In genomic region chr9:35415769-35416427, GRCh38 we compare ENCODE assay signal across 16 cellular contexts.
DNase-seq lines count a peak whose midpoint lies in the region; ATAC-seq and TF ChIP-seq lines count a peak whose summit lies in the region.
"Had no signal": no experiment of that assay in that cellular context is flagged by ENCODE, and none has a peak within 500 bp of the region (broad histone marks: within the 10 kb centered on the region; RNA-seq: fewer than 3 reads in every experiment).

No MANE protein-coding gene starts in this region.

- H3K27me3 ChIP-seq in A673 (replicated peaks; ENCODE audit: insufficient read depth, low read depth, low read length, poor library complexity) = no peaks in the 10 kb centered on the region
- no peaks in the 10 kb centered on the region for H3K27me3 ChIP-seq in Panc1 (ENCODE audit: control insufficient read depth, insufficient read depth, low read length)
- H3K27me3 ChIP-seq: cardiac muscle cell had no signal

- H3K4me3 ChIP-seq in A673 (ENCODE audit: low read depth, low read length, poor library complexity, severe bottlenecking) = no peak overlapping the region
- no peak overlapping the region for H3K4me3 ChIP-seq in Panc1 (ENCODE audit: low read depth in 2 of 2, low read length in 2 of 2)
- H3K4me3 ChIP-seq: cardiac muscle cell had no signal

- intact Hi-C loops in A673 (cut with micrococcal nuclease; ENCODE audit: unreplicated experiment) (no loop called here), Panc1 (cut with micrococcal nuclease; ENCODE audit: unreplicated experiment) (no loop called here)

- in situ Hi-C loops in Panc1 (cut with HindIII; ENCODE audit: low pct_unique_long_range_greater_than_20kb, low sequenced_read_pairs) = no loop called here

- CTCF ChIA-PET in A673 (lab: Charles Lee) = no interaction called here
- CTCF ChIA-PET in Panc1 (lab: Charles Lee) = no interaction called here

- BruUV-seq in A673 (replicated peaks; lab: Mats Ljungman, UMichigan) (no TSS peak), Panc1 (replicated peaks; lab: Mats Ljungman, UMichigan) (no TSS peak)

- ATAC-seq in Panc1 (peak; percentile 76; the same call in 1 of the 2 replicates), esophagus mucosa (peak; percentile 43), HG02938 (IDR thresholded peaks at IDR 0.05; ENCODE audit: unreplicated experiment) (no peak)
- ATAC-seq: stimulated activated memory B cell treated with anti-CD40 and anti-IgM and Interleukin-4, amounts not matched to agents 10 μg/mL and 1 μg/mL and 100 μg/mL, for 72 hours had no signal

- H3K36me3 ChIP-seq in A673 (ENCODE audit: insufficient read depth, low read length, poor library complexity, severe bottlenecking) = no peaks in the 10 kb centered on the region
- no peaks in the 10 kb centered on the region for H3K36me3 ChIP-seq in Panc1 (ENCODE audit: control insufficient read depth, insufficient read depth, low read length)
- H3K36me3 ChIP-seq: cardiac muscle cell, neutrophil had no signal

- H3K27ac ChIP-seq in A673 (ENCODE audit: low read depth, low read length, poor library complexity, severe bottlenecking) (no peak overlapping the region), Panc1 (ENCODE audit: low read length) (no peak overlapping the region)
- H3K27ac ChIP-seq: cardiac muscle cell, KMS-11, neutrophil had no signal

- 0 out of 2 replicates have a peak, but pooled peaks have one; percentile 14 for TF ChIP-seq CTCF in A673 (conservative IDR thresholded peaks at IDR 0.05; ENCODE audit: low read depth, low read length)
- TF ChIP-seq CTCF in GM12872 (IDR thresholded peaks at IDR 0.05; ENCODE audit: insufficient read depth, low read depth, low read length) = peak; percentile 27; the same call in 1 of the 3 replicates
- TF ChIP-seq CTCF in Panc1 (IDR thresholded peaks at IDR 0.05) = peak; percentile 29

- no peaks in the 10 kb centered on the region for H3K9me3 ChIP-seq in A673 (ENCODE audit: low read depth, low read length, poor library complexity, severe bottlenecking)
- H3K9me3 ChIP-seq in Panc1 (ENCODE audit: control insufficient read depth, insufficient read depth, low read depth, low read length) = no peaks in the 10 kb centered on the region
- H3K9me3 ChIP-seq: neutrophil had no signal

- no peak for DNase-seq in A673 (ENCODE audit: low spot score)
- no peak for DNase-seq in Panc1 (ENCODE audit: low read depth, low spot score)
- DNase-seq in stimulated activated CD4-positive, alpha-beta T cell treated with anti-CD3 and anti-CD28 coated beads, Interleukin-4, amount 100 ng/mL, for 1 hour = no peak
- DNase-seq in DMS53 (lab: John Stamatoyannopoulos, UW) = no peak
- no peak for DNase-seq in activated CD8-positive, alpha-beta memory T cell treated with anti-CD3 and anti-CD28 coated beads for 24 hours
- DNase-seq: activated CD4-positive, alpha-beta T cell treated with anti-CD3 and anti-CD28 coated beads for 4 hours; foreskin fibroblast; NCI-H1694; T-helper 2 cell had no signal

- H3K4me1 ChIP-seq in A673 (ENCODE audit: insufficient read depth, low read length, poor library complexity, severe bottlenecking) = no peaks in the 10 kb centered on the region
- no peaks in the 10 kb centered on the region for H3K4me1 ChIP-seq in Panc1 (ENCODE audit: control insufficient read depth, insufficient read depth, low read length)

- POLR2A ChIA-PET in A673 (lab: Charles Lee; ENCODE audit: low non-redundant PET) = no interaction called here
- POLR2A ChIA-PET in Panc1 (lab: Charles Lee) = no interaction called here
